In genomic region chr10:96747734-96748550, GRCh38 we compare ENCODE assay signal across 1 cellular context.
TF ChIP-seq lines count a peak whose summit lies in the region.

No MANE protein-coding gene starts in this region.

TF ChIP-seq in GM12878, 131 proteins besides CTCF, POLR2A, EP300 and RAD21 (continued from another document and continues in another):
- TF ChIP-seq ZBTB33 (IDR thresholded peaks at IDR 0.05) (no peak), RAD51 (IDR thresholded peaks at IDR 0.05) (peak; percentile 94), RCOR1 (conservative IDR thresholded peaks at IDR 0.05; ENCODE audit: low read depth, low read length) (no peak; the same call in 1 of the 2 replicates), TBL1XR1 (IDR thresholded peaks at IDR 0.05; ENCODE audit: low read depth, low read length) (peak; percentile 90; the same call in 1 of the 2 replicates), IKZF1 (conservative IDR thresholded peaks at IDR 0.05) (peak; percentile 98), TAF1 (IDR thresholded peaks at IDR 0.05; ENCODE audit: borderline replicate concordance, low read depth, low read length) (no peak), IKZF2 (IDR thresholded peaks at IDR 0.05) (peak; percentile 99), EED (IDR thresholded peaks at IDR 0.05; ENCODE audit: low read depth) (peak; percentile 94), GATAD2B (conservative IDR thresholded peaks at IDR 0.05; ENCODE audit: low read depth) (peak; percentile 86; the same call in 1 of the 2 replicates), CEBPZ (IDR thresholded peaks at IDR 0.05; ENCODE audit: low read depth, low read length) (no peak), HDAC2 (IDR thresholded peaks at IDR 0.05) (no peak), POLR2AphosphoS2 (IDR thresholded peaks at IDR 0.05; ENCODE audit: low read depth, low read length) (no peak), ZSCAN29 (IDR thresholded peaks at IDR 0.05) (no peak), NR2C1 (IDR thresholded peaks at IDR 0.05) (peak; percentile 87), NR2F1 (conservative IDR thresholded peaks at IDR 0.05) (peak; percentile 96), SIX5 (IDR thresholded peaks at IDR 0.05; ENCODE audit: low read depth, low read length, severe bottlenecking) (no peak), SUZ12 (IDR thresholded peaks at IDR 0.05; ENCODE audit: unreplicated experiment) (no peak), ZNF592 (IDR thresholded peaks at IDR 0.05) (no peak), ETV6 (conservative IDR thresholded peaks at IDR 0.05 in 1 of 2, IDR thresholded peaks at IDR 0.05 in 1 of 2; ENCODE audit: borderline replicate concordance in 1 of 2, low read depth in 1 of 2) (peak in 1 of 2 experiments; percentile 98; a peak in 2 of 4 replicates), BHLHE40 (IDR thresholded peaks at IDR 0.05; ENCODE audit: borderline replicate concordance in 1 of 2, low read depth in 2 of 2, low read length in 1 of 2) (peak; percentile 97 to 99), FOXK2 (IDR thresholded peaks at IDR 0.05) (no peak), CUX1 (IDR thresholded peaks at IDR 0.05; ENCODE audit: insufficient replicate concordance, low read depth, low read length) (peak; percentile 90), BCL3 (IDR thresholded peaks at IDR 0.05; ENCODE audit: borderline replicate concordance, insufficient read depth, low read depth, low read length, poor library complexity, severe bottlenecking) (peak; percentile 27), PAX5 (IDR thresholded peaks at IDR 0.05; ENCODE audit: borderline replicate concordance, low read depth, low read length) (peak; percentile 55; the same call in 1 of the 2 replicates), GABPA (IDR thresholded peaks at IDR 0.05; ENCODE audit: low read depth) (0 out of 2 replicates have a peak, but pooled peaks have one; percentile 19), ZNF384 (IDR thresholded peaks at IDR 0.05; ENCODE audit: borderline replicate concordance, low read depth, low read length) (no peak), JUND (IDR thresholded peaks at IDR 0.05; ENCODE audit: low read depth, low read length) (peak; percentile 44; the same call in 1 of the 2 replicates), JUNB (IDR thresholded peaks at IDR 0.05) (peak; percentile 88), ATF2 (IDR thresholded peaks at IDR 0.05; ENCODE audit: low read length) (peak; percentile 78), MXI1 (IDR thresholded peaks at IDR 0.05; ENCODE audit: low read depth, low read length) (peak; percentile 59; the same call in 1 of the 2 replicates), PKNOX1 (IDR thresholded peaks at IDR 0.05) (peak; percentile 37; the same call in 1 of the 2 replicates), MEF2A (IDR thresholded peaks at IDR 0.05; ENCODE audit: insufficient read depth, low read depth, low read length) (peak; percentile 71), PML (IDR thresholded peaks at IDR 0.05; ENCODE audit: low read length) (peak; percentile 48; the same call in 1 of the 2 replicates), CHD4 (IDR thresholded peaks at IDR 0.05) (no peak), RELB (IDR thresholded peaks at IDR 0.05; ENCODE audit: low read depth) (peak; percentile 92)
